In genomic region chr6:46876126-46876525, GRCh38 we compare ENCODE assay signal across 2 cellular contexts.
TF ChIP-seq lines count a peak whose summit lies in the region.

No MANE protein-coding gene starts in this region.

TF ChIP-seq in liver, 16 proteins besides CTCF, POLR2A, EP300 and RAD21 (continued from another document):
- TF ChIP-seq REST (IDR thresholded peaks at IDR 0.05), result no peak

TF ChIP-seq in HepG2, 621 proteins besides CTCF, POLR2A, EP300 and RAD21 (continued from another document):
- TF ChIP-seq PRDM15 (CRISPR knock-in tag; IDR thresholded peaks at IDR 0.05), result no peak
- no peak for TF ChIP-seq ZNF800 (CRISPR knock-in tag; IDR thresholded peaks at IDR 0.05)
- TF ChIP-seq NR1H2 (CRISPR knock-in tag; IDR thresholded peaks at IDR 0.05; ENCODE audit: borderline replicate concordance, low read depth), result no peak
- TF ChIP-seq RBM22 (optimal IDR thresholded peaks at IDR 0.05; ENCODE audit: low read length), result no peak
- TF ChIP-seq CENPX (CRISPR knock-in tag; IDR thresholded peaks at IDR 0.05), result no peak
- TF ChIP-seq ZNF256 (CRISPR knock-in tag; conservative IDR thresholded peaks at IDR 0.05), result no peak
- TF ChIP-seq ZNF503 (CRISPR knock-in tag; IDR thresholded peaks at IDR 0.05), result no peak
- TF ChIP-seq THAP8 (CRISPR knock-in tag; IDR thresholded peaks at IDR 0.05; ENCODE audit: borderline replicate concordance), result no peak
- TF ChIP-seq HIVEP1 (CRISPR knock-in tag; IDR thresholded peaks at IDR 0.05), result no peak
